27 cellular contexts compared by ENCODE assay signal in the genomic region with DNA sequence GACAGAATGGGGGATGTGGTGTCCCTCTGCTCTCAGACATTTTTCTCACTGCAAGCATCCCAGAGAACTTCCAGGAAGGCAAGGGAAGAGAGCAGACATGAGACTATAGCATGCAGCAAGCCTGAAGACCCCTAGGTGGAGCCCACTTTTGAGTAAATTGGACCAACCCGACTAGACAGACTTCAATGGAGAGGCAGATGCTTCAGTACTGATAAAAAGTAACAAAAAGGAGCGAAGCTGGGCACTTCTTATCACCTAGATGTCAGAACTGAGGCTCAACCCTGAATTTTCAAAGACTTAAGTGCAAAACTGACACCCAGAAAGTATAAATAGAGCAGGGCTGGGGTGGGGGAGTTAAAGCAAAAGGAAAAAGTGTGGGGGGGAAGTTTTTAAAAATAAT.
"Had no signal": no experiment of that assay in that cellular context is flagged by ENCODE, and none has a peak within 500 bp of the region (broad histone marks: within the 10 kb centered on the region; RNA-seq: fewer than 3 reads in every experiment).

No MANE protein-coding gene starts in this region.

- H3K4me1 ChIP-seq: left lung, lower lobe of right lung, right atrium auricular region, right lobe of liver, tibial nerve, uterus had no signal

- H3K27me3 ChIP-seq: left lung, ovary, right atrium auricular region, right lobe of liver, tibial nerve, uterus had no signal

- H3K4me2 ChIP-seq: smooth muscle cell had no signal

- H3K36me3 Mint-ChIP-seq: immature natural killer cell; mesothelial cell of epicardium; naive B cell; natural killer cell; stimulated activated memory B cell treated with anti-CD40 and anti-IgM and Interleukin-4, amounts not matched to agents 10 μg/mL and 1 μg/mL and 100 μg/mL, for 72 hours; type B pancreatic cell had no signal

- DNase-seq: immature natural killer cell; kidney; left colon; left lung; lower lobe of right lung; mammary epithelial cell; mesenchymal stem cell; naive B cell; natural killer cell; nephron progenitor cell; ovary; right lobe of liver; stimulated activated CD4-positive, alpha-beta T cell treated with anti-CD3 and anti-CD28 coated beads, Interleukin-1b, Interleukin-23, amount 100 ng/mL, for 48 hours; stimulated activated CD4-positive, alpha-beta T cell treated with anti-CD3 and anti-CD28 coated beads, Interleukin-2, amount 100 ng/mL, for 48 hours; stimulated activated CD4-positive, alpha-beta T cell treated with anti-CD3 and anti-CD28 coated beads, Interleukin-4, amount 100 ng/mL, for 4 hours; stimulated activated CD8-positive, alpha-beta memory T cell treated with anti-CD3 and anti-CD28 coated beads, Interleukin-4, amount 100 ng/mL, for 48 hours; stimulated activated naive CD4-positive, alpha-beta T cell treated with Interleukin-2 at 50 U/mL for 16 hours; stimulated activated naive CD8-positive, alpha-beta T cell treated with anti-CD3 and anti-CD28 coated beads, Interleukin-15, amount 100 ng/mL, for 72 hours; substantia nigra; uterus had no signal

- H3K4me3 ChIP-seq: left lung, lower lobe of right lung, ovary, right atrium auricular region, right lobe of liver, smooth muscle cell, tibial nerve, uterus had no signal

- H3K4me1 Mint-ChIP-seq: immature natural killer cell; mesothelial cell of epicardium; natural killer cell; stimulated activated memory B cell treated with anti-CD40 and anti-IgM and Interleukin-4, amounts not matched to agents 10 μg/mL and 1 μg/mL and 100 μg/mL, for 72 hours had no signal

- H3K27ac ChIP-seq: left lung, lower lobe of right lung, ovary, right atrium auricular region, right lobe of liver, tibial nerve, uterus had no signal

- ATAC-seq: left colon; left lung; lower lobe of right lung; natural killer cell; right lobe of liver; stimulated activated memory B cell treated with anti-CD40 and anti-IgM and Interleukin-4, amounts not matched to agents 10 μg/mL and 1 μg/mL and 100 μg/mL, for 72 hours; stimulated activated naive CD8-positive, alpha-beta T cell treated with anti-CD3 and anti-CD28 coated beads, Interleukin-15, amount 100 ng/mL, for 72 hours had no signal

- H3K4me3 Mint-ChIP-seq: immature natural killer cell; mesothelial cell of epicardium; natural killer cell; nephron progenitor cell; stimulated activated memory B cell treated with anti-CD40 and anti-IgM and Interleukin-4, amounts not matched to agents 10 μg/mL and 1 μg/mL and 100 μg/mL, for 72 hours; stimulated activated naive CD8-positive, alpha-beta T cell treated with anti-CD3 and anti-CD28 coated beads, Interleukin-15, amount 100 ng/mL, for 72 hours; type B pancreatic cell had no signal

- H3K36me3 ChIP-seq: left lung, lower lobe of right lung, ovary, right atrium auricular region, right lobe of liver, tibial nerve, uterus had no signal

- H3K27ac Mint-ChIP-seq: immature natural killer cell; mesothelial cell of epicardium; natural killer cell; nephron progenitor cell; progenitor cell of endocrine pancreas; stimulated activated memory B cell treated with anti-CD40 and anti-IgM and Interleukin-4, amounts not matched to agents 10 μg/mL and 1 μg/mL and 100 μg/mL, for 72 hours; type B pancreatic cell had no signal

- H3K27me3 Mint-ChIP-seq: naive B cell; progenitor cell of endocrine pancreas; stimulated activated memory B cell treated with anti-CD40 and anti-IgM and Interleukin-4, amounts not matched to agents 10 μg/mL and 1 μg/mL and 100 μg/mL, for 72 hours; stimulated activated naive CD8-positive, alpha-beta T cell treated with anti-CD3 and anti-CD28 coated beads, Interleukin-15, amount 100 ng/mL, for 72 hours had no signal

- H3K9me3 Mint-ChIP-seq: natural killer cell; stimulated activated naive CD8-positive, alpha-beta T cell treated with anti-CD3 and anti-CD28 coated beads, Interleukin-15, amount 100 ng/mL, for 72 hours had no signal
